Comparison of ENCODE assay signal across 28 cellular contexts in genomic region chr2:139891636-139892035, GRCh38.
"Had no signal": no experiment of that assay in that cellular context is flagged by ENCODE, and none has a peak within 500 bp of the region (broad histone marks: within the 10 kb centered on the region; RNA-seq: fewer than 3 reads in every experiment).

No MANE protein-coding gene starts in this region.

- H3K4me1 ChIP-seq: stomach, suprapubic skin, testis, thyroid gland, tibial artery, tibial nerve, transverse colon, upper lobe of left lung, upper lobe of right lung, uterus, vagina had no signal

- H3K4me1 Mint-ChIP-seq: stimulated activated effector memory CD8-positive, alpha-beta T cell treated with anti-CD3 and anti-CD28 coated beads, Interleukin-12 subunit alpha, Interleukin-12 subunit beta, amount 100 ng/mL, for 72 hours; stimulated activated memory B cell treated with anti-CD40 and anti-IgM and Interleukin-4, amounts not matched to agents 10 μg/mL and 1 μg/mL and 100 μg/mL, for 72 hours; stimulated activated naive B cell treated with anti-CD40 and anti-IgM and Interleukin-4, amounts not matched to agents 10 μg/mL and 1 μg/mL and 100 μg/mL, for 72 hours; stimulated activated naive CD8-positive, alpha-beta T cell treated with anti-CD3 and anti-CD28 coated beads, Interleukin-15, amount 100 ng/mL, for 72 hours had no signal

- H3K4me3 Mint-ChIP-seq: stimulated activated effector memory CD8-positive, alpha-beta T cell treated with anti-CD3 and anti-CD28 coated beads, Interleukin-12 subunit alpha, Interleukin-12 subunit beta, amount 100 ng/mL, for 72 hours; stimulated activated memory B cell treated with anti-CD40 and anti-IgM and Interleukin-4, amounts not matched to agents 10 μg/mL and 1 μg/mL and 100 μg/mL, for 72 hours; stimulated activated naive B cell treated with anti-CD40 and anti-IgM and Interleukin-4, amounts not matched to agents 10 μg/mL and 1 μg/mL and 100 μg/mL, for 72 hours; stimulated activated naive CD8-positive, alpha-beta T cell treated with anti-CD3 and anti-CD28 coated beads, Interleukin-15, amount 100 ng/mL, for 72 hours; stimulated activated naive CD8-positive, alpha-beta T cell treated with anti-CD3 and anti-CD28 coated beads, Interleukin-15, Interleukin-2, amounts not matched to agents 100 ng/mL and 50 ng/mL, for 24 hours; type B pancreatic cell had no signal

- H3K27ac ChIP-seq: stomach, suprapubic skin, testis, thoracic aorta, thyroid gland, tibial artery, tibial nerve, transverse colon, upper lobe of left lung, upper lobe of right lung, uterus, vagina had no signal

- H3K36me3 Mint-ChIP-seq: stimulated activated effector memory CD8-positive, alpha-beta T cell treated with anti-CD3 and anti-CD28 coated beads, Interleukin-12 subunit alpha, Interleukin-12 subunit beta, amount 100 ng/mL, for 72 hours; stimulated activated memory B cell treated with anti-CD40 and anti-IgM and Interleukin-4, amounts not matched to agents 10 μg/mL and 1 μg/mL and 100 μg/mL, for 72 hours; stimulated activated naive B cell treated with anti-CD40 and anti-IgM and Interleukin-4, amounts not matched to agents 10 μg/mL and 1 μg/mL and 100 μg/mL, for 72 hours; type B pancreatic cell had no signal

- DNase-seq: stimulated activated CD4-positive, alpha-beta T cell treated with anti-CD3 and anti-CD28 coated beads, Interleukin-2, amount 100 ng/mL, for 48 hours; stimulated activated CD4-positive, alpha-beta T cell treated with anti-CD3 and anti-CD28 coated beads, Interleukin-4, amount 100 ng/mL, for 1 hour; stimulated activated CD4-positive, alpha-beta T cell treated with anti-CD3 and anti-CD28 coated beads, Interleukin-4, amount 100 ng/mL, for 24 hours; stimulated activated CD4-positive, alpha-beta T cell treated with anti-CD3 and anti-CD28 coated beads, Interleukin-4, amount 100 ng/mL, for 4 hours; stimulated activated CD8-positive, alpha-beta memory T cell treated with anti-CD3 and anti-CD28 coated beads, Interleukin-4, amount 100 ng/mL, for 48 hours; stimulated activated naive B cell treated with anti-CD40 and anti-IgM and Interleukin-4, amounts not matched to agents 10 μg/mL and 1 μg/mL and 100 μg/mL, for 72 hours; stimulated activated naive CD4-positive, alpha-beta T cell; stimulated activated naive CD4-positive, alpha-beta T cell treated with Interleukin-2 at 50 U/mL for 16 hours; stimulated activated naive CD8-positive, alpha-beta T cell treated with anti-CD3 and anti-CD28 coated beads, Interleukin-15, amount 100 ng/mL, for 72 hours; stimulated activated naive CD8-positive, alpha-beta T cell treated with anti-CD3 and anti-CD28 coated beads, Interleukin-15, Interleukin-2, amounts not matched to agents 100 U/mL and 50 U/mL, for 24 hours; stomach; substantia nigra; testis; thyroid gland; tibial artery; transverse colon; trophoblast cell; upper lobe of right lung; uterus had no signal

- H3K36me3 ChIP-seq: stomach, suprapubic skin, thoracic aorta, thyroid gland, tibial artery, tibial nerve, transverse colon, upper lobe of left lung, upper lobe of right lung, uterus, vagina had no signal

- H3K27ac Mint-ChIP-seq: stimulated activated effector memory CD8-positive, alpha-beta T cell treated with anti-CD3 and anti-CD28 coated beads, Interleukin-12 subunit alpha, Interleukin-12 subunit beta, amount 100 ng/mL, for 72 hours; stimulated activated memory B cell treated with anti-CD40 and anti-IgM and Interleukin-4, amounts not matched to agents 10 μg/mL and 1 μg/mL and 100 μg/mL, for 72 hours; stimulated activated naive B cell treated with anti-CD40 and anti-IgM and Interleukin-4, amounts not matched to agents 10 μg/mL and 1 μg/mL and 100 μg/mL, for 72 hours; stimulated activated naive CD8-positive, alpha-beta T cell treated with anti-CD3 and anti-CD28 coated beads, Interleukin-15, amount 100 ng/mL, for 72 hours; stimulated activated naive CD8-positive, alpha-beta T cell treated with anti-CD3 and anti-CD28 coated beads, Interleukin-15, Interleukin-2, amounts not matched to agents 100 ng/mL and 50 ng/mL, for 24 hours; type B pancreatic cell had no signal

- H3K9me3 ChIP-seq: suprapubic skin, testis, thoracic aorta, thyroid gland, tibial artery, tibial nerve, transverse colon, upper lobe of left lung, upper lobe of right lung, uterus, vagina had no signal

- H3K27me3 ChIP-seq: stomach, suprapubic skin, testis, thyroid gland, tibial artery, tibial nerve, transverse colon, upper lobe of left lung, upper lobe of right lung, uterus, vagina had no signal

- H3K27me3 Mint-ChIP-seq: stimulated activated memory B cell treated with anti-CD40 and anti-IgM and Interleukin-4, amounts not matched to agents 10 μg/mL and 1 μg/mL and 100 μg/mL, for 72 hours; stimulated activated naive B cell treated with anti-CD40 and anti-IgM and Interleukin-4, amounts not matched to agents 10 μg/mL and 1 μg/mL and 100 μg/mL, for 72 hours; stimulated activated naive CD8-positive, alpha-beta T cell treated with anti-CD3 and anti-CD28 coated beads, Interleukin-15, amount 100 ng/mL, for 72 hours; stimulated activated naive CD8-positive, alpha-beta T cell treated with anti-CD3 and anti-CD28 coated beads, Interleukin-15, Interleukin-2, amounts not matched to agents 100 ng/mL and 50 ng/mL, for 24 hours had no signal

- H3K4me3 ChIP-seq: stomach, suprapubic skin, testis, thoracic aorta, thyroid gland, tibial artery, tibial nerve, transverse colon, upper lobe of left lung, upper lobe of right lung, uterus, vagina had no signal
